18 cellular contexts compared by ENCODE assay signal in the genomic region with DNA sequence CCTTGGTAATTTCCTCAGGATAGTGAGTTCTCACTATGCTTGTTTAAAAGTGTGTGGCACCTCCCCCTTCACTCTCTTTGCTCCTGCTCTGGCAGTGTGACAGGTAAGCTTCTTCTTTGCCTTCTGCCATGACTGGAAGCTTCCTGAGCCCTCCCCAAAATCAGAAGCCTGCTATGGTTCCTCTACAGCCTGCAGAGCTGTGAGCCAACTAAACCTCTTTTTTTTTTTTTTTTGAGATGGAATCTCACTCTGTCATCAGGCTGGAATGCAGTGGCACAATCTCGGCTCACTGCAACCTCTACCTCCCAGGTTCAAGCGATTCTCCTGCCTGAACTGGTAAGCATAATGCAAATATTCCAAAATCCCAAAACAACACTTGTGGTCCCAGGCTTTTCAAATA.
DNase-seq lines count a peak whose midpoint lies in the region; ATAC-seq, FAIRE-seq and TF ChIP-seq lines count a peak whose summit lies in the region.
"Had no signal": no experiment of that assay in that cellular context is flagged by ENCODE, and none has a peak within 500 bp of the region (broad histone marks: within the 10 kb centered on the region; RNA-seq: fewer than 3 reads in every experiment).

No MANE protein-coding gene starts in this region.

- H3K23ac ChIP-seq in neuronal stem cell (ENCODE audit: low read depth, low read length, poor library complexity) = no peak overlapping the region

- peaks cover 3% of the 10 kb centered on the region for H3K36me3 Mint-ChIP-seq in activated naive CD8-positive, alpha-beta T cell treated with anti-CD3 and anti-CD28 coated beads for 36 hours

- H3K9me3 ChIP-seq in GM23248 (ENCODE audit: low read depth) (no peaks in the 10 kb centered on the region), pancreas (no peaks in the 10 kb centered on the region), neuronal stem cell (replicated peaks in 1 of 2; ENCODE audit: control insufficient read depth in 2 of 2, insufficient read depth in 1 of 2, low read depth in 1 of 2, low read length in 2 of 2) (no peaks in the 10 kb centered on the region)

- H4K91ac ChIP-seq in neuronal stem cell (ENCODE audit: low read depth, low read length, poor library complexity) = no peak overlapping the region

- no peak overlapping the region for H2BK15ac ChIP-seq in neuronal stem cell (ENCODE audit: low read length)

- in situ Hi-C loops in GM23248 (cut with MboI) = no loop called here

- H3K4me3 Mint-ChIP-seq in activated naive CD8-positive, alpha-beta T cell treated with anti-CD3 and anti-CD28 coated beads for 36 hours = no peak overlapping the region
- H3K4me3 Mint-ChIP-seq: activated CD8-positive, alpha-beta T cell treated with anti-CD3 and anti-CD28 coated beads for 36 hours had no signal

- intact Hi-C loops in pancreas (cut with DNase I) = no loop called here

- H3K27ac Mint-ChIP-seq in activated naive CD8-positive, alpha-beta T cell treated with anti-CD3 and anti-CD28 coated beads for 36 hours = no peak overlapping the region
- H3K27ac Mint-ChIP-seq: activated CD8-positive, alpha-beta T cell treated with anti-CD3 and anti-CD28 coated beads for 36 hours had no signal

- H3K27ac ChIP-seq in GM23248 (no peak overlapping the region), VCaP (peak overlapping the region; percentile 97; the same call in 1 of the 2 replicates), pancreas (peak overlapping the region in 3 of 4 donors; percentile 4 to 60 (median 30)), neuronal stem cell (replicated peaks; ENCODE audit: low read length) (no peak overlapping the region)
- H3K27ac ChIP-seq: RWPE1 had no signal

- 0 out of 2 replicates have a peak, but pooled peaks cover 6% of the 10 kb centered on the region for H3F3A ChIP-seq in GM23248 (ENCODE audit: insufficient read depth)

- peak overlapping the region; percentile 68 for H2AFZ ChIP-seq in GM23248
- no peak overlapping the region for H2AFZ ChIP-seq in neuronal stem cell (ENCODE audit: low read length)

- H3K4me3 ChIP-seq in GM23248 = no peak overlapping the region
- no peak overlapping the region for H3K4me3 ChIP-seq in pancreas
- no peak overlapping the region for H3K4me3 ChIP-seq in neuronal stem cell (ENCODE audit: low read length in 2 of 2)

- no peaks in the 10 kb centered on the region for H3K4me1 Mint-ChIP-seq in activated naive CD8-positive, alpha-beta T cell treated with anti-CD3 and anti-CD28 coated beads for 36 hours

- FAIRE-seq in pancreas (lab: Jason Lieb, UNC) = no peak
- FAIRE-seq: G401.6 had no signal

- H3K14ac ChIP-seq in neuronal stem cell (ENCODE audit: low read length) = no peak overlapping the region

- no peaks in the 10 kb centered on the region for H3K79me1 ChIP-seq in neuronal stem cell (ENCODE audit: low read depth, low read length)

- peaks cover 1% of the 10 kb centered on the region for H3K9me3 Mint-ChIP-seq in activated naive CD8-positive, alpha-beta T cell treated with anti-CD3 and anti-CD28 coated beads for 36 hours

- H3K4me2 ChIP-seq in GM23248 (ENCODE audit: unreplicated experiment) = peak overlapping the region; percentile 67
- H3K4me2 ChIP-seq in neuronal stem cell (ENCODE audit: insufficient read depth, low read length, poor library complexity, severe bottlenecking) = no peak overlapping the region

- H3K9ac ChIP-seq in GM23248 (no peak overlapping the region), neuronal stem cell (ENCODE audit: low read depth, low read length, poor library complexity) (no peak overlapping the region)

- H3K18ac ChIP-seq in neuronal stem cell (ENCODE audit: low read length) = no peak overlapping the region

- peaks cover 4% of the 10 kb centered on the region for H3K27me3 Mint-ChIP-seq in activated naive CD8-positive, alpha-beta T cell treated with anti-CD3 and anti-CD28 coated beads for 36 hours

- peaks cover 17% of the 10 kb centered on the region for H3K4me1 ChIP-seq in GM23248 (ENCODE audit: insufficient read depth)
- H3K4me1 ChIP-seq in pancreas = peaks cover 11 to 15% (median 14%) of the 10 kb centered on the region in 3 donors
- H3K4me1 ChIP-seq in neuronal stem cell (ENCODE audit: control insufficient read depth in 2 of 2, insufficient read depth in 1 of 2, low read depth in 1 of 2, low read length in 2 of 2) = peaks cover 5 to 9% of the 10 kb centered on the region in 2 donors

- no peaks in the 10 kb centered on the region for H4K20me1 ChIP-seq in GM23248 (ENCODE audit: insufficient read depth)

- H3K4ac ChIP-seq in neuronal stem cell (ENCODE audit: low read length) = no peak overlapping the region

- H3K27me3 ChIP-seq in GM23248 (replicated peaks; ENCODE audit: insufficient read depth) (no peaks in the 10 kb centered on the region), pancreas (no peaks in the 10 kb centered on the region), neuronal stem cell (ENCODE audit: control insufficient read depth in 3 of 3, insufficient read depth in 3 of 3, low read depth in 1 of 3, low read length in 3 of 3) (no peaks in the 10 kb centered on the region)

- no peaks in the 10 kb centered on the region for H3K9me2 ChIP-seq in GM23248 (ENCODE audit: insufficient read depth)

- no peaks in the 10 kb centered on the region for H3K79me2 ChIP-seq in GM23248 (ENCODE audit: insufficient read depth)

- TF ChIP-seq CTCF in VCaP (conservative IDR thresholded peaks at IDR 0.05) (no peak), pancreas (IDR thresholded peaks at IDR 0.05) (no peak)

- H2AK5ac ChIP-seq in neuronal stem cell (ENCODE audit: low read depth, low read length) = no peak overlapping the region

- no peak overlapping the region for H2BK120ac ChIP-seq in neuronal stem cell (ENCODE audit: low read depth, low read length)

- H4K8ac ChIP-seq in neuronal stem cell (ENCODE audit: low read depth, low read length) = no peak overlapping the region

- H2BK12ac ChIP-seq in neuronal stem cell (ENCODE audit: low read length) = no peak overlapping the region

- ATAC-seq in pancreas (peak in 1 of 4 donors; percentile 25), GM18519 (IDR thresholded peaks at IDR 0.05; ENCODE audit: low FRiP score, unreplicated experiment) (no peak)

- DNase-seq in GM23248 = peak; percentile 48
- peak; percentile 10 for DNase-seq in fibroblast of peridontal ligament (ENCODE audit: extremely low read depth)
- DNase-seq in pancreas = no peak
- DNase-seq in inferior parietal cortex (ENCODE audit: extremely low spot score) = no peak
- no peak for DNase-seq in neuronal stem cell (ENCODE audit: low spot score)
- DNase-seq in activated naive CD8-positive, alpha-beta T cell treated with anti-CD3 and anti-CD28 coated beads for 36 hours = no peak
- DNase-seq: activated CD8-positive, alpha-beta T cell treated with anti-CD3 and anti-CD28 coated beads for 36 hours; activated naive CD4-positive, alpha-beta T cell; foreskin melanocyte; MM.1S; NCI-H446 treated with DMSO at 0.1 percent for 48 hours; stimulated activated CD4-positive, alpha-beta T cell treated with anti-CD3 and anti-CD28 coated beads, Interleukin-15, amount 100 ng/mL, for 24 hours; stimulated activated CD8-positive, alpha-beta memory T cell treated with anti-CD3 and anti-CD28 coated beads, Interleukin-4, amount 100 ng/mL, for 48 hours; T-helper 9 cell had no signal

- H2BK5ac ChIP-seq in neuronal stem cell (ENCODE audit: low read length) = no peak overlapping the region

- H3K36me3 ChIP-seq in GM23248 (ENCODE audit: low read depth) (no peaks in the 10 kb centered on the region), pancreas (no peaks in the 10 kb centered on the region), neuronal stem cell (replicated peaks in 1 of 2; ENCODE audit: control insufficient read depth in 2 of 2, insufficient read depth in 2 of 2, low read length in 2 of 2) (no peaks in the 10 kb centered on the region)

- WGBS in GM23248 (ENCODE audit: low coverage in 1 of 2, low lambda C conversion rate in 2 of 2, missing lambda C conversion rate in 2 of 2), 2 experiments = 0 to 3% methylated on average over 2 of the region's 2 CpGs
- 51 to 55% methylated on average over 2 of the region's 2 CpGs for WGBS in pancreas, 2 donors
- no CpG with 5 or more reads among the region's 2 CpGs for WGBS in neuronal stem cell (ENCODE audit: extremely low coverage in 2 of 2, insufficient read length in 2 of 2, insufficient replicate concordance in 1 of 2), 2 donors

Comparison
In these comparisons a context has a peak if more than half of its experiments do, and no peak if none do; other contexts are left out.
1. DNase-seq: peak in GM23248 (single experiment) and fibroblast of peridontal ligament (single experiment); none in pancreas (0 of 6), inferior parietal cortex (single experiment), neuronal stem cell (single experiment) and activated naive CD8-positive, alpha-beta T cell treated with anti-CD3 and anti-CD28 coated beads for 36 hours (single experiment).
2. H3K27ac ChIP-seq: peak in VCaP (single experiment) and pancreas (3 of 4); none in GM23248 (single experiment) and neuronal stem cell (single experiment).